Comparison of ENCODE assay signal across 9 cellular contexts in the genomic region with DNA sequence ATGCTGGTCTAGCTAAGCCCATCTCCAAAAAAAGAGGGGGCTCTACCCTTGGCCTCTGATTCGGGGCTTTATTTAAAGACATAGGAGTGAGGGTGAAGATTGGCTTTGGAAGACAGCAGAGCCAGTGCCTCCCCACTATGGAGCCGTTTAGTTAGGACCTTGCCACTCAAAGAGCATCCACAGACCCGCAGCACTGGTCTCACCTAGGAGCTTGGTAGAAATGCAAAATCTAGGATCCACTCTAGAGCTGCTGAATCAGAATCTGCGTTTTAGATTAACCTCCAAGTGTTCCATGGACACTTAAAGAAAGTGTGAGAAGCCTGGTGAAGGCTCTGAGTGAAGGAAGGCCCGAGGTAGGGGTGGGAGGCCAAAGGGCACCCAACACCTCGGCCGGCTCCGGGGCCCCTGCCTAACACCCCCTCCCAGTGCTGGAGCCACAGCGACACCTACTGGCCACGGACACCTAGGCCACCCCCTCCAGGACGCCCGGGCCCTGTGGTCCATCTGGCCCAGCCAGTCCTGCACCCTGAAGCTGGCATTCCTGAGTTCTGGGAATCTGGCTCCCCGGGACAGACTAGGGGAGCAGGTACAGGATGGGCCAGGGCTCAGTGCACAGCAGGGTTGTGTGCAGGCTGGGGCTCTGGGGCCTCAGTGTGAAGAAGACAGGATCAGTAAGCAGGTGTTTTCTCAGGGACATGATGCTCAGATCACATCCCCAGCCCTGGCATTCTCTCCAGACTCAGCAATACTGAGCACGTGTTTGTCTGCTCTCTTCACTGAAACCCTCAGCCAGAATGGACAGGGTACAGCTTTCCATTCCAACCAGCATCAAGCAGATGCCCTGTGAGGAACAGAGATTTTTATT.
DNase-seq lines count a peak whose midpoint lies in the region; ATAC-seq, FAIRE-seq and TF ChIP-seq lines count a peak whose summit lies in the region.
"Had no signal": no experiment of that assay in that cellular context is flagged by ENCODE, and none has a peak within 500 bp of the region (broad histone marks: within the 10 kb centered on the region; RNA-seq: fewer than 3 reads in every experiment).

No MANE protein-coding gene starts in this region.

- H3K36me3 ChIP-seq in pancreas, result no peaks in the 10 kb centered on the region
- no peaks in the 10 kb centered on the region for H3K36me3 ChIP-seq in tibial artery

- H3K4me3 ChIP-seq in pancreas (no peak overlapping the region), tibial artery (no peak overlapping the region)

- TF ChIP-seq CTCF in RWPE1 (conservative IDR thresholded peaks at IDR 0.05; ENCODE audit: low read depth), result peak; percentile 89
- peak; percentile 94 to 98 (median 96) for TF ChIP-seq CTCF in pancreas (IDR thresholded peaks at IDR 0.05)
- TF ChIP-seq CTCF in tibial artery (IDR thresholded peaks at IDR 0.05), result peak; percentile 90 to 96

- intact Hi-C loops in pancreas (cut with DNase I) (loop anchor here in 2 of 3 donors (5.0 to 10.0 kb wide), 4 partner anchors 60 to 380 kb away; a partner anchor contains a TSS), tibial artery (cut with DNase I; ENCODE audit: low total_unique reads) (loop anchor here (5.0 kb wide), 1 partner anchor 218 kb away; no protein-coding TSS in a partner anchor)

- H3K9me3 ChIP-seq in pancreas (no peaks in the 10 kb centered on the region), tibial artery (no peaks in the 10 kb centered on the region)

- peaks cover 0 to 3% (median 0%) of the 10 kb centered on the region in 4 donors for H3K27me3 ChIP-seq in pancreas
- peaks cover 0 to 40% of the 10 kb centered on the region in 2 donors for H3K27me3 ChIP-seq in tibial artery

- H3K4me1 ChIP-seq in pancreas, result no peaks in the 10 kb centered on the region
- H3K4me1 ChIP-seq in tibial artery, result no peaks in the 10 kb centered on the region

- CTCF ChIA-PET in RWPE1 (lab: Yijun Ruan, JAX), result interaction anchor here (0.5 to 1.8 kb wide), 33 partner anchors 11 to 672 kb away, joined by 3 to 19 read pairs (median 3); a partner anchor contains a TSS

- H3K27ac ChIP-seq in RWPE1 (no peak overlapping the region), pancreas (no peak overlapping the region), tibial artery (no peak overlapping the region)

- POLR2A ChIA-PET in RWPE1 (lab: Yijun Ruan, JAX; ENCODE audit: low non-redundant PET), result no interaction called here

- peak; percentile 95 to 100 (median 97) for ATAC-seq in pancreas

- FAIRE-seq in pancreas (lab: Jason Lieb, UNC), result no peak
- FAIRE-seq: A204.1 had no signal

- DNase-seq in NCI-H1417 (lab: John Stamatoyannopoulos, UW) (peak; percentile 28 to 65 (median 60)), NCI-H1417 treated with DMSO at 0.1 percent for 48 hours (lab: John Stamatoyannopoulos, UW) (no peak), HuH-7 (ENCODE audit: low spot score) (peak; percentile 95), RWPE1 (ENCODE audit: low spot score) (peak; percentile 90), germinal center (ENCODE audit: low spot score) (peak; percentile 90), pancreas (peak; percentile 62 to 98 (median 84)), tibial artery (peak; percentile 69 to 81)
- DNase-seq in activated effector memory CD4-positive, alpha-beta T cell treated with Interleukin-2 at 50 U/mL for 16 hours, result peak; percentile 59

- WGBS in pancreas, 2 donors, result 15 to 18% methylated on average over 14 of the region's 14 CpGs
